Comparison of ENCODE assay signal across 22 cellular contexts in the genomic region with DNA sequence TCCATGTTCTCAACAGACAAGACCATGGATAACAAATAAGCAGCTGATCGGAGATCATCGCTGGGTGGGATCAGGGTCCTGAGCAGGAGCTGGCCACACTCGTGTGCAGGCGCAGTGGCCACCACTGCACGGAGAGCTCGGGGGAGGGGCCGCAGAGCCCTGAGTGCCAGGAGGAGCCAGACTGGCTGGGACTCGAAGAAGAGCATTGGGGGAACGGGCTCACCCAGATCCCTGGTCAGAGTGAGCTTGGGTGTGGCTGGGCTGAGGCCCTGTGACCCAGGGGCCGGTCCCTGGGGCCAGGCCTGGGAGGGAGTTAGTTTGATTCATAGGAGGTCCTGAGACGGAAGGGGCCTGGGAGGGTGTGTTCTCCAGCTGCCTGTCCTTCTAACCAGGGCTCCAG. TPM values are rescaled to one million over a fixed set of nuclear protein-coding genes. Genes with fewer than 3 reads are reported as not detected.
A peak's percentile ranks its signal among the peaks of the same experiment; 100 is the strongest.
DNase-seq lines count a peak whose midpoint lies in the region; ATAC-seq and TF ChIP-seq lines count a peak whose summit lies in the region.
"Had no signal": no experiment of that assay in that cellular context is flagged by ENCODE, and none has a peak within 500 bp of the region (broad histone marks: within the 10 kb centered on the region; RNA-seq: fewer than 3 reads in every experiment).

No MANE protein-coding gene starts in this region.

- H3K4me3 Mint-ChIP-seq in activated CD8-positive, alpha-beta T cell treated with anti-CD3 and anti-CD28 coated beads, Interleukin-2, amount 10 ng/mL, durations not matched to agents 7 days and 5 days, result no peak overlapping the region
- H3K4me3 Mint-ChIP-seq in activated CD8-positive, alpha-beta T cell treated with anti-CD3 and anti-CD28 coated beads for 36 hours, result no peak overlapping the region
- peak overlapping the region; percentile 39 for H3K4me3 Mint-ChIP-seq in T-helper 17 cell
- H3K4me3 Mint-ChIP-seq: B cell; CD14-positive monocyte; CD4-positive, alpha-beta T cell; CD8-positive, alpha-beta memory T cell had no signal

- CTCF ChIA-PET in activated CD8-positive, alpha-beta T cell treated with anti-CD3 and anti-CD28 coated beads, Interleukin-2, amount 10 ng/mL, durations not matched to agents 7 days and 5 days (lab: Charles Lee), result no interaction called here
- CTCF ChIA-PET in activated CD8-positive, alpha-beta T cell treated with anti-CD3 and anti-CD28 coated beads for 36 hours (lab: Charles Lee), result interaction anchor here (0.8 to 1.3 kb wide), 3 partner anchors 14 to 123 kb away, joined by 3 read pairs; no protein-coding TSS in a partner anchor

- no peak overlapping the region for H3K4me3 ChIP-seq in gastrocnemius medialis
- H3K4me3 ChIP-seq: BLaER1 treated with 17β-estradiol and CSF1 and Interleukin-3, amounts not matched to agents 10 nM and 100 nM; GM12878; GM23248 had no signal

- no peak overlapping the region for H3K27ac Mint-ChIP-seq in activated CD8-positive, alpha-beta T cell treated with anti-CD3 and anti-CD28 coated beads, Interleukin-2, amount 10 ng/mL, durations not matched to agents 7 days and 5 days
- H3K27ac Mint-ChIP-seq in activated CD8-positive, alpha-beta T cell treated with anti-CD3 and anti-CD28 coated beads for 36 hours, result no peak overlapping the region
- no peak overlapping the region for H3K27ac Mint-ChIP-seq in T-helper 17 cell
- H3K27ac Mint-ChIP-seq: B cell; CD4-positive, alpha-beta T cell had no signal

- peaks cover 4% of the 10 kb centered on the region for H3K4me1 Mint-ChIP-seq in activated CD8-positive, alpha-beta T cell treated with anti-CD3 and anti-CD28 coated beads, Interleukin-2, amount 10 ng/mL, durations not matched to agents 7 days and 5 days (ENCODE audit: low read depth)
- no peaks in the 10 kb centered on the region for H3K4me1 Mint-ChIP-seq in activated CD8-positive, alpha-beta T cell treated with anti-CD3 and anti-CD28 coated beads for 36 hours (ENCODE audit: low read depth)
- H3K4me1 Mint-ChIP-seq in T-helper 17 cell, result peaks cover 18% of the 10 kb centered on the region
- H3K4me1 Mint-ChIP-seq: B cell, CD14-positive monocyte had no signal

- POLR2A ChIA-PET in activated CD8-positive, alpha-beta T cell treated with anti-CD3 and anti-CD28 coated beads, Interleukin-2, amount 10 ng/mL, durations not matched to agents 7 days and 5 days (lab: Charles Lee), result no interaction called here
- POLR2A ChIA-PET in activated CD8-positive, alpha-beta T cell treated with anti-CD3 and anti-CD28 coated beads for 36 hours (lab: Charles Lee), result no interaction called here

- peaks cover 3% of the 10 kb centered on the region for H3K36me3 Mint-ChIP-seq in activated CD8-positive, alpha-beta T cell treated with anti-CD3 and anti-CD28 coated beads, Interleukin-2, amount 10 ng/mL, durations not matched to agents 7 days and 5 days (ENCODE audit: low read depth)
- H3K36me3 Mint-ChIP-seq in activated CD8-positive, alpha-beta T cell treated with anti-CD3 and anti-CD28 coated beads for 36 hours (ENCODE audit: low read depth), result peaks cover 2% of the 10 kb centered on the region
- H3K36me3 Mint-ChIP-seq in T-helper 17 cell (ENCODE audit: low read depth), result peaks cover 2% of the 10 kb centered on the region

- no peak for TF ChIP-seq POLR2A in gastrocnemius medialis (IDR thresholded peaks at IDR 0.05)

- no peaks in the 10 kb centered on the region for H3K27me3 ChIP-seq in gastrocnemius medialis
- H3K27me3 ChIP-seq: BLaER1 treated with 17β-estradiol and CSF1 and Interleukin-3, amounts not matched to agents 10 nM and 100 nM had no signal

- ATAC-seq in activated CD8-positive, alpha-beta T cell treated with anti-CD3 and anti-CD28 coated beads, Interleukin-2, amount 10 ng/mL, durations not matched to agents 7 days and 5 days, result peak; percentile 18
- no peak for ATAC-seq in activated CD8-positive, alpha-beta T cell treated with anti-CD3 and anti-CD28 coated beads for 36 hours
- ATAC-seq in T-helper 17 cell (no peak), left lobe of liver (peak; percentile 6), sciatic nerve (peak; percentile 27), gastrocnemius medialis (no peak)
- ATAC-seq: GM12878 had no signal

- H3K9me3 ChIP-seq in T-helper 17 cell (ENCODE audit: control insufficient read depth, low read length, poor library complexity, severe bottlenecking) (no peaks in the 10 kb centered on the region), gastrocnemius medialis (no peaks in the 10 kb centered on the region)
- H3K9me3 ChIP-seq: BLaER1 treated with 17β-estradiol and CSF1 and Interleukin-3, amounts not matched to agents 10 nM and 100 nM had no signal

- DNase-seq in activated CD8-positive, alpha-beta T cell treated with anti-CD3 and anti-CD28 coated beads, Interleukin-2, amount 10 ng/mL, durations not matched to agents 7 days and 5 days, result no peak
- DNase-seq in activated CD8-positive, alpha-beta T cell treated with anti-CD3 and anti-CD28 coated beads for 36 hours, result no peak
- DNase-seq in T-helper 17 cell, result no peak
- no peak for DNase-seq in left lobe of liver (ENCODE audit: low spot score)
- DNase-seq in sciatic nerve (ENCODE audit: low spot score), result no peak
- DNase-seq in NCI-H1105 (lab: John Stamatoyannopoulos, UW), result no peak
- no peak for DNase-seq in gastrocnemius medialis
- no peak for DNase-seq in NOMO-1 treated with dmso at 0.1 percent for 144 hours (lab: John Stamatoyannopoulos, UW; ENCODE audit: unreplicated experiment)
- DNase-seq: CD4-positive, alpha-beta T cell; CD8-positive, alpha-beta memory T cell; DMS 273 treated with DMSO at 0.1 percent for 48 hours; DMS79; EL; GDM1; GM23248; H7; HCEC 1CT had no signal

- no peaks in the 10 kb centered on the region for H3K27me3 Mint-ChIP-seq in activated CD8-positive, alpha-beta T cell treated with anti-CD3 and anti-CD28 coated beads, Interleukin-2, amount 10 ng/mL, durations not matched to agents 7 days and 5 days (ENCODE audit: low read depth)
- no peaks in the 10 kb centered on the region for H3K27me3 Mint-ChIP-seq in activated CD8-positive, alpha-beta T cell treated with anti-CD3 and anti-CD28 coated beads for 36 hours
- H3K27me3 Mint-ChIP-seq in T-helper 17 cell, result no peaks in the 10 kb centered on the region
- H3K27me3 Mint-ChIP-seq: B cell; CD4-positive, alpha-beta T cell had no signal

- H3K9me3 Mint-ChIP-seq in activated CD8-positive, alpha-beta T cell treated with anti-CD3 and anti-CD28 coated beads, Interleukin-2, amount 10 ng/mL, durations not matched to agents 7 days and 5 days (ENCODE audit: insufficient read depth), result peaks cover 8% of the 10 kb centered on the region
- peaks cover 10% of the 10 kb centered on the region for H3K9me3 Mint-ChIP-seq in activated CD8-positive, alpha-beta T cell treated with anti-CD3 and anti-CD28 coated beads for 36 hours
- H3K9me3 Mint-ChIP-seq: CD4-positive, alpha-beta T cell; CD8-positive, alpha-beta memory T cell had no signal

- H3K27ac ChIP-seq in gastrocnemius medialis, result no peak overlapping the region
- H3K27ac ChIP-seq: 22Rv1; BLaER1 treated with 17β-estradiol and CSF1 and Interleukin-3, amounts not matched to agents 10 nM and 100 nM; GM23248 had no signal

- H3K4me1 ChIP-seq in gastrocnemius medialis, result no peaks in the 10 kb centered on the region

- no peak for TF ChIP-seq CTCF in activated CD8-positive, alpha-beta T cell treated with anti-CD3 and anti-CD28 coated beads for 36 hours (IDR thresholded peaks at IDR 0.05)
- no peak for TF ChIP-seq CTCF in gastrocnemius medialis (IDR thresholded peaks at IDR 0.05 in 4 of 5, conservative IDR thresholded peaks at IDR 0.05 in 1 of 5)

- H3K36me3 ChIP-seq in gastrocnemius medialis, result no peaks in the 10 kb centered on the region

- intact Hi-C loops in activated CD8-positive, alpha-beta T cell treated with anti-CD3 and anti-CD28 coated beads for 36 hours (cut with micrococcal nuclease), result no loop called here
- intact Hi-C loops in sciatic nerve (cut with DNase I) (no loop called here), gastrocnemius medialis (cut with DNase I; ENCODE audit: low total_unique reads) (no loop called here)

- in situ Hi-C loops in gastrocnemius medialis (cut with MboI; ENCODE audit: low sequenced_read_pairs in 4 of 4), result loop anchor here in 2 of 4 donors (10.0 to 25.0 kb wide), 2 partner anchors 113 to 126 kb away; no protein-coding TSS in a partner anchor

RNA-seq across cellular contexts. Expression of a gene that starts 47.9 kb away (rescaled TPM):
- total RNA-seq in activated CD8-positive, alpha-beta T cell treated with anti-CD3 and anti-CD28 coated beads, Interleukin-2, amount 10 ng/mL, durations not matched to agents 7 days and 5 days, result 10 to 100 TPM; 51.2 to 58.5 TPM
- total RNA-seq in activated CD8-positive, alpha-beta T cell treated with anti-CD3 and anti-CD28 coated beads for 36 hours, result 10 to 100 TPM; 41.4 to 48.1 TPM
- total RNA-seq in T-helper 17 cell (10 to 100 TPM; 79.3 to 86.3 TPM), left lobe of liver (44.9 TPM), sciatic nerve (43.7 TPM), gastrocnemius medialis (10 to 100 TPM in 3 of 4 donors, 1 to 10 TPM in 1; 8.4 to 29.4 (median 22.8) TPM)

Comparison
In these comparisons a context has a peak if more than half of its experiments do, and no peak if none do; other contexts are left out.
1. ATAC-seq: peak in activated CD8-positive, alpha-beta T cell treated with anti-CD3 and anti-CD28 coated beads, Interleukin-2, amount 10 ng/mL, durations not matched to agents 7 days and 5 days (single experiment), left lobe of liver (single experiment) and sciatic nerve (single experiment); none in activated CD8-positive, alpha-beta T cell treated with anti-CD3 and anti-CD28 coated beads for 36 hours (single experiment), T-helper 17 cell (single experiment) and gastrocnemius medialis (0 of 2).